Comparison of ENCODE assay signal across 1 cellular context in genomic region chr1:22976461-22977243, GRCh38.
TF ChIP-seq lines count a peak whose summit lies in the region.

No MANE protein-coding gene starts in this region.

TF ChIP-seq in HepG2, 621 proteins besides CTCF, POLR2A, EP300 and RAD21 (continued from another document and continues in another):
- TF ChIP-seq ZNF101 (CRISPR knock-in tag; IDR thresholded peaks at IDR 0.05; ENCODE audit: borderline replicate concordance, low read depth) (no peak), ZNF839 (CRISPR knock-in tag; IDR thresholded peaks at IDR 0.05; ENCODE audit: borderline replicate concordance) (no peak), ZNF235 (CRISPR knock-in tag; IDR thresholded peaks at IDR 0.05; ENCODE audit: borderline replicate concordance) (no peak), POGK (CRISPR knock-in tag; conservative IDR thresholded peaks at IDR 0.05) (0 out of 2 replicates have a peak, but pooled peaks have one; percentile 19), ZNF629 (CRISPR knock-in tag; conservative IDR thresholded peaks at IDR 0.05) (peak; percentile 98), ZBTB7B (CRISPR knock-in tag; IDR thresholded peaks at IDR 0.05) (no peak), KDM5B (CRISPR knock-in tag; IDR thresholded peaks at IDR 0.05; ENCODE audit: borderline replicate concordance) (no peak), HOXA9 (CRISPR knock-in tag; IDR thresholded peaks at IDR 0.05; ENCODE audit: borderline replicate concordance) (0 out of 2 replicates have a peak, but pooled peaks have one; percentile 23), ZNF143 (CRISPR knock-in tag; IDR thresholded peaks at IDR 0.05) (no peak), ZNF296 (CRISPR knock-in tag; conservative IDR thresholded peaks at IDR 0.05) (no peak), ZNF263 (CRISPR knock-in tag; IDR thresholded peaks at IDR 0.05) (no peak), ZSCAN29 (CRISPR knock-in tag; conservative IDR thresholded peaks at IDR 0.05) (0 out of 2 replicates have a peak, but pooled peaks have one; percentile 40), ZHX1 (CRISPR knock-in tag; IDR thresholded peaks at IDR 0.05; ENCODE audit: low read depth) (no peak), TCF7 (IDR thresholded peaks at IDR 0.05; ENCODE audit: low read depth) (no peak), THAP8 (CRISPR knock-in tag; IDR thresholded peaks at IDR 0.05; ENCODE audit: borderline replicate concordance) (no peak), NRL (CRISPR knock-in tag; IDR thresholded peaks at IDR 0.05; ENCODE audit: borderline replicate concordance) (no peak), HNF4G (IDR thresholded peaks at IDR 0.05; ENCODE audit: borderline replicate concordance, low read depth, low read length) (peak; percentile 33; the same call in 1 of the 2 replicates), HNF4G (CRISPR knock-in tag; IDR thresholded peaks at IDR 0.05; ENCODE audit: borderline replicate concordance, low read depth) (no peak), HHEX (CRISPR knock-in tag; IDR thresholded peaks at IDR 0.05) (no peak), FOSL2 (CRISPR knock-in tag; IDR thresholded peaks at IDR 0.05) (peak; percentile 19; the same call in 1 of the 2 replicates), CCDC6 (CRISPR knock-in tag; IDR thresholded peaks at IDR 0.05) (no peak), ZNF292 (CRISPR knock-in tag; IDR thresholded peaks at IDR 0.05; ENCODE audit: borderline replicate concordance, low read depth) (no peak), ZBTB39 (CRISPR knock-in tag; IDR thresholded peaks at IDR 0.05) (no peak), ZNF431 (CRISPR knock-in tag; IDR thresholded peaks at IDR 0.05; ENCODE audit: borderline replicate concordance, low read depth) (no peak), NKX3-1 (CRISPR knock-in tag; IDR thresholded peaks at IDR 0.05) (no peak), MYC (CRISPR knock-in tag; IDR thresholded peaks at IDR 0.05; ENCODE audit: borderline replicate concordance) (no peak), SMC3 (IDR thresholded peaks at IDR 0.05; ENCODE audit: low read length) (peak; percentile 81), TAF15 (IDR thresholded peaks at IDR 0.05; ENCODE audit: low read depth, low read length, poor library complexity, severe bottlenecking) (no peak), MAX (IDR thresholded peaks at IDR 0.05) (0 out of 2 replicates have a peak, but pooled peaks have one; percentile 4), XRCC5 (optimal IDR thresholded peaks at IDR 0.05; ENCODE audit: low read length) (peak; percentile 52), ZNF331 (CRISPR knock-in tag; IDR thresholded peaks at IDR 0.05) (peak; percentile 35; the same call in 1 of the 2 replicates), ZNF17 (CRISPR knock-in tag; IDR thresholded peaks at IDR 0.05) (no peak), ZMYM3 (CRISPR knock-in tag; IDR thresholded peaks at IDR 0.05) (peak; percentile 89), ADNP (CRISPR knock-in tag; IDR thresholded peaks at IDR 0.05) (peak; percentile 69; the same call in 1 of the 2 replicates), HNF4A (CRISPR knock-in tag; IDR thresholded peaks at IDR 0.05) (peak; percentile 72), MIXL1 (CRISPR knock-in tag; IDR thresholded peaks at IDR 0.05) (0 out of 2 replicates have a peak, but pooled peaks have one; percentile 7), ZBED4 (CRISPR knock-in tag; IDR thresholded peaks at IDR 0.05; ENCODE audit: borderline replicate concordance) (0 out of 2 replicates have a peak, but pooled peaks have one; percentile 20), ZNF792 (CRISPR knock-in tag; IDR thresholded peaks at IDR 0.05) (no peak), NFRKB (IDR thresholded peaks at IDR 0.05) (no peak), ZNF441 (CRISPR knock-in tag; IDR thresholded peaks at IDR 0.05; ENCODE audit: borderline replicate concordance) (no peak), BATF2 (CRISPR knock-in tag; IDR thresholded peaks at IDR 0.05) (no peak)
- TF ChIP-seq, protein P1, sequence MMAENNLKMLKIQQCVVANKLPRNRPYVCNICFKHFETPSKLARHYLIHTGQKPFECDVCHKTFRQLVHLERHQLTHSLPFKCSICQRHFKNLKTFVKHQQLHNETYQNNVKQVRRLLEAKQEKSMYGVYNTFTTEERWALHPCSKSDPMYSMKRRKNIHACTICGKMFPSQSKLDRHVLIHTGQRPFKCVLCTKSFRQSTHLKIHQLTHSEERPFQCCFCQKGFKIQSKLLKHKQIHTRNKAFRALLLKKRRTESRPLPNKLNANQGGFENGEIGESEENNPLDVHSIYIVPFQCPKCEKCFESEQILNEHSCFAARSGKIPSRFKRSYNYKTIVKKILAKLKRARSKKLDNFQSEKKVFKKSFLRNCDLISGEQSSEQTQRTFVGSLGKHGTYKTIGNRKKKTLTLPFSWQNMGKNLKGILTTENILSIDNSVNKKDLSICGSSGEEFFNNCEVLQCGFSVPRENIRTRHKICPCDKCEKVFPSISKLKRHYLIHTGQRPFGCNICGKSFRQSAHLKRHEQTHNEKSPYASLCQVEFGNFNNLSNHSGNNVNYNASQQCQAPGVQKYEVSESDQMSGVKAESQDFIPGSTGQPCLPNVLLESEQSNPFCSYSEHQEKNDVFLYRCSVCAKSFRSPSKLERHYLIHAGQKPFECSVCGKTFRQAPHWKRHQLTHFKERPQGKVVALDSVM (CRISPR knock-in tag; IDR thresholded peaks at IDR 0.05): peak; percentile 39; the same call in 1 of the 2 replicates
- TF ChIP-seq, protein P2, sequence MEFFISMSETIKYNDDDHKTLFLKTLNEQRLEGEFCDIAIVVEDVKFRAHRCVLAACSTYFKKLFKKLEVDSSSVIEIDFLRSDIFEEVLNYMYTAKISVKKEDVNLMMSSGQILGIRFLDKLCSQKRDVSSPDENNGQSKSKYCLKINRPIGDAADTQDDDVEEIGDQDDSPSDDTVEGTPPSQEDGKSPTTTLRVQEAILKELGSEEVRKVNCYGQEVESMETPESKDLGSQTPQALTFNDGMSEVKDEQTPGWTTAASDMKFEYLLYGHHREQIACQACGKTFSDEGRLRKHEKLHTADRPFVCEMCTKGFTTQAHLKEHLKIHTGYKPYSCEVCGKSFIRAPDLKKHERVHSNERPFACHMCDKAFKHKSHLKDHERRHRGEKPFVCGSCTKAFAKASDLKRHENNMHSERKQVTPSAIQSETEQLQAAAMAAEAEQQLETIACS (CRISPR knock-in tag; IDR thresholded peaks at IDR 0.05): no peak
- TF ChIP-seq, protein P3, sequence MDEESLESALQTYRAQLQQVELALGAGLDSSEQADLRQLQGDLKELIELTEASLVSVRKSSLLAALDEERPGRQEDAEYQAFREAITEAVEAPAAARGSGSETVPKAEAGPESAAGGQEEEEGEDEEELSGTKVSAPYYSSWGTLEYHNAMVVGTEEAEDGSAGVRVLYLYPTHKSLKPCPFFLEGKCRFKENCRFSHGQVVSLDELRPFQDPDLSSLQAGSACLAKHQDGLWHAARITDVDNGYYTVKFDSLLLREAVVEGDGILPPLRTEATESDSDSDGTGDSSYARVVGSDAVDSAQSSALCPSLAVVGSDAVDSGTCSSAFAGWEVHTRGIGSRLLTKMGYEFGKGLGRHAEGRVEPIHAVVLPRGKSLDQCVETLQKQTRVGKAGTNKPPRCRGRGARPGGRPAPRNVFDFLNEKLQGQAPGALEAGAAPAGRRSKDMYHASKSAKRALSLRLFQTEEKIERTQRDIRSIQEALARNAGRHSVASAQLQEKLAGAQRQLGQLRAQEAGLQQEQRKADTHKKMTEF (CRISPR knock-in tag; IDR thresholded peaks at IDR 0.05): 0 out of 2 replicates have a peak, but pooled peaks have one; percentile 15
